In genomic region chr14:31060253-31060875, GRCh38 we compare ENCODE assay signal across 20 cellular contexts. TPM values are rescaled to one million over a fixed set of nuclear protein-coding genes. Genes with fewer than 3 reads are reported as not detected.
DNase-seq lines count a peak whose midpoint lies in the region; ATAC-seq and TF ChIP-seq lines count a peak whose summit lies in the region.
"Had no signal": no experiment of that assay in that cellular context is flagged by ENCODE, and none has a peak within 500 bp of the region (broad histone marks: within the 10 kb centered on the region; RNA-seq: fewer than 3 reads in every experiment).

No MANE protein-coding gene starts in this region.

- H3K27ac Mint-ChIP-seq in GM23338, result peak overlapping the region; percentile 80; the same call in 1 of the 2 replicates
- H3K27ac Mint-ChIP-seq: activated B cell treated with CpG ODN at 0.5 μM for 24 hours; activated naive CD8-positive, alpha-beta T cell treated with anti-CD3 and anti-CD28 coated beads, Interleukin-2, amount 50 U/mL, for 24 hours had no signal

- H3K36me3 ChIP-seq in GM23338 (ENCODE audit: insufficient read depth) (no peaks in the 10 kb centered on the region), WERI-Rb-1 (no peaks in the 10 kb centered on the region)
- H3K36me3 ChIP-seq: colonic mucosa, sigmoid colon, upper lobe of left lung had no signal

- peaks cover 18% of the 10 kb centered on the region for H3K4me1 ChIP-seq in GM23338 (ENCODE audit: insufficient read depth)
- H3K4me1 ChIP-seq: colonic mucosa, parathyroid adenoma had no signal

- no peaks in the 10 kb centered on the region for H3F3A ChIP-seq in GM23338 (replicated peaks; ENCODE audit: low read depth)

- peaks cover 24% of the 10 kb centered on the region for H3K4me1 Mint-ChIP-seq in GM23338

- peak; percentile 47 for DNase-seq in GM23338 (ENCODE audit: low spot score)
- DNase-seq in WERI-Rb-1, result no peak
- DNase-seq in myocyte (ENCODE audit: low read depth), result peak; percentile 12
- DNase-seq in NCI-H226, result no peak
- no peak for DNase-seq in NCI-H2081 treated with DMSO at 0.1 percent for 48 hours (lab: John Stamatoyannopoulos, UW)
- DNase-seq in islet precursor cell, result no peak
- no peak for DNase-seq in GDM1 (lab: John Stamatoyannopoulos, UW)
- DNase-seq: activated B cell treated with CpG ODN at 0.5 μM for 24 hours; activated CD4-positive, alpha-beta T cell treated with anti-CD3 and anti-CD28 coated beads, Interleukin-2, amount 50 U/mL, for 48 hours; activated CD8-positive, alpha-beta memory T cell treated with anti-CD3 and anti-CD28 coated beads, Interleukin-2, amount 50 U/mL, for 48 hours; activated effector memory CD4-positive, alpha-beta T cell treated with Interleukin-2 at 50 U/mL for 16 hours; activated naive CD8-positive, alpha-beta T cell treated with anti-CD3 and anti-CD28 coated beads, Interleukin-2, amount 50 U/mL, for 24 hours; naive thymus-derived CD8-positive, alpha-beta T cell; NCI-H1694; sigmoid colon had no signal

- peaks cover 2% of the 10 kb centered on the region; the same call in 1 of the 2 replicates for H3K79me2 ChIP-seq in GM23338 (replicated peaks; ENCODE audit: insufficient read depth)

- peak overlapping the region; percentile 59; the same call in 1 of the 2 replicates for H3K4me2 ChIP-seq in GM23338

- H2AFZ ChIP-seq in GM23338, result peak overlapping the region; percentile 40; the same call in 1 of the 2 replicates
- H2AFZ ChIP-seq: parathyroid adenoma had no signal

- no peaks in the 10 kb centered on the region for H4K20me1 ChIP-seq in GM23338 (replicated peaks; ENCODE audit: insufficient read depth)

- no peaks in the 10 kb centered on the region for H3K9me3 Mint-ChIP-seq in GM23338
- H3K9me3 Mint-ChIP-seq: activated B cell treated with CpG ODN at 0.5 μM for 24 hours; activated naive CD8-positive, alpha-beta T cell treated with anti-CD3 and anti-CD28 coated beads, Interleukin-2, amount 50 U/mL, for 24 hours; naive thymus-derived CD8-positive, alpha-beta T cell had no signal

- no peak overlapping the region for H3K4me3 Mint-ChIP-seq in GM23338
- H3K4me3 Mint-ChIP-seq: activated B cell treated with CpG ODN at 0.5 μM for 24 hours; activated naive CD8-positive, alpha-beta T cell treated with anti-CD3 and anti-CD28 coated beads, Interleukin-2, amount 50 U/mL, for 24 hours; naive thymus-derived CD8-positive, alpha-beta T cell had no signal

- peaks cover 2% of the 10 kb centered on the region for H3K27me3 Mint-ChIP-seq in GM23338 (ENCODE audit: insufficient read depth, low read depth, poor library complexity)
- H3K27me3 Mint-ChIP-seq: activated B cell treated with CpG ODN at 0.5 μM for 24 hours; activated naive CD8-positive, alpha-beta T cell treated with anti-CD3 and anti-CD28 coated beads, Interleukin-2, amount 50 U/mL, for 24 hours; naive thymus-derived CD8-positive, alpha-beta T cell had no signal

- no peaks in the 10 kb centered on the region; the same call in 2 of the 3 replicates for H3K36me3 Mint-ChIP-seq in GM23338 (ENCODE audit: low read depth)

- H3K27me3 ChIP-seq in GM23338 (ENCODE audit: insufficient read depth), result no peaks in the 10 kb centered on the region
- no peaks in the 10 kb centered on the region for H3K27me3 ChIP-seq in WERI-Rb-1 (ENCODE audit: insufficient read depth, low read depth, severe bottlenecking)
- H3K27me3 ChIP-seq: colonic mucosa, sigmoid colon, upper lobe of left lung had no signal

- TF ChIP-seq CTCF in GM23338 (conservative IDR thresholded peaks at IDR 0.05; ENCODE audit: low read depth in 2 of 2) (no peak), WERI-Rb-1 (IDR thresholded peaks at IDR 0.05; ENCODE audit: low read depth, low read length) (no peak)

- peak overlapping the region; percentile 88 for H3K27ac ChIP-seq in GM23338 (ENCODE audit: low read depth)
- peak overlapping the region; percentile 36 for H3K27ac ChIP-seq in WERI-Rb-1
- H3K27ac ChIP-seq: HL-60, parathyroid adenoma, sigmoid colon had no signal

- no peaks in the 10 kb centered on the region for H3K9me2 ChIP-seq in GM23338 (ENCODE audit: insufficient read depth)

- H3K9me3 ChIP-seq in WERI-Rb-1 (ENCODE audit: severe bottlenecking), result no peaks in the 10 kb centered on the region
- H3K9me3 ChIP-seq: colonic mucosa, sigmoid colon, upper lobe of left lung had no signal

- H3K4me3 ChIP-seq in GM23338, result no peak overlapping the region
- H3K4me3 ChIP-seq in WERI-Rb-1 (ENCODE audit: low read depth, low read length), result no peak overlapping the region
- H3K4me3 ChIP-seq: colonic mucosa, sigmoid colon, upper lobe of left lung had no signal

- ATAC-seq in GM23338, result peak; percentile 72
- ATAC-seq in esophagus mucosa, result peak; percentile 54
- ATAC-seq: activated naive CD8-positive, alpha-beta T cell treated with anti-CD3 and anti-CD28 coated beads, Interleukin-2, amount 50 U/mL, for 24 hours; naive thymus-derived CD8-positive, alpha-beta T cell had no signal

TF ChIP-seq in GM23338, 12 proteins besides CTCF, POLR2A, EP300 and RAD21 (continues in another document):
- no peak for TF ChIP-seq EZH2 (IDR thresholded peaks at IDR 0.05; ENCODE audit: low read depth, unreplicated experiment)
- TF ChIP-seq CREB1 (CRISPR knock-in tag; IDR thresholded peaks at IDR 0.05; ENCODE audit: low read depth), result no peak
- no peak for TF ChIP-seq ZNF462 (CRISPR knock-in tag; IDR thresholded peaks at IDR 0.05)
- no peak for TF ChIP-seq POLR2AphosphoS5 (IDR thresholded peaks at IDR 0.05; ENCODE audit: low read depth)
- no peak for TF ChIP-seq STAT1 (IDR thresholded peaks at IDR 0.05; ENCODE audit: unreplicated experiment)
- TF ChIP-seq ZNF114 (CRISPR knock-in tag; IDR thresholded peaks at IDR 0.05), result no peak

RNA-seq across cellular contexts. Expression of gene STRN3, which starts 34.2 kb away (rescaled TPM):
- total RNA-seq in GM23338 (2014; rRNA removed; shearing (Covaris generic)), result 39.0 and 40.6 TPM in 2 replicates
- polyA plus RNA-seq in GM23338 (2016; fragmentation: Nextera tagmentation; extraction: Ambion mirVana), result 28.3 and 35.0 TPM in 2 replicates
- total RNA-seq in esophagus mucosa (24.5 TPM), myocyte (85.8 and 91.1 TPM in 2 replicates)
- 22.5 TPM for polyA plus RNA-seq in myocyte (2012)

RNA-seq across cellular contexts. Expression of gene AP4S1, which starts 34.9 kb away (rescaled TPM):
- 13.4 and 25.9 TPM in 2 replicates for total RNA-seq in GM23338 (2014; rRNA removed; shearing (Covaris generic))
- polyA plus RNA-seq in GM23338 (2016; fragmentation: Nextera tagmentation; extraction: Ambion mirVana), result 13.3 and 15.7 TPM in 2 replicates
- 5.1 TPM for total RNA-seq in esophagus mucosa
- 6.7 and 6.9 TPM in 2 replicates for total RNA-seq in myocyte
- polyA plus RNA-seq in myocyte (2012), result 7.0 TPM

Comparison
In these comparisons a context has a peak if more than half of its experiments do, and no peak if none do; other contexts are left out.
1. DNase-seq: peak in GM23338 (single experiment) and myocyte (single experiment); none in WERI-Rb-1 (single experiment), NCI-H226 (single experiment), NCI-H2081 treated with DMSO at 0.1 percent for 48 hours (single experiment), islet precursor cell (single experiment) and GDM1 (single experiment).